In the genomic region with DNA sequence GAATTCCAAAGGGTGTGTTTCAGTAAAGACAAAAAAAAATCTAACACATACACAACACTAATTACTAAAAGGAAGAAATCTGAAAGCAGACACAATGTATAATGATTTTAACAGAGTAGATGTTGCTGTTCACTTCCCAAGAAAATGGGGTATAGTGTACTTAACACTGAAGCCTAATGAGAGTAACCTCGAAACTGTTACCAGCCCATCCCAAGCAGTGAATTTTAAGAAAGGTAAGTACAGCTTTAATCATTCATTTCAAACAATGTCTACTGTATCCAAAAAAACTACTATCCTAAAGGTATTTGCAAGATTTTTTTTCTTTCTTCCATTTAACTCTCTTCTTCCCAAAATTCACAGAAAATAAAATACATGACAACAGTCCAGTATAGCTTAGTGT, we compare ENCODE assay signal across 17 cellular contexts. TPM values are rescaled to one million over a fixed set of nuclear protein-coding genes. Genes with fewer than 3 reads are reported as not detected.
DNase-seq lines count a peak whose midpoint lies in the region; ATAC-seq, FAIRE-seq and TF ChIP-seq lines count a peak whose summit lies in the region.
"Had no signal": no experiment of that assay in that cellular context is flagged by ENCODE, and none has a peak within 500 bp of the region (broad histone marks: within the 10 kb centered on the region; RNA-seq: fewer than 3 reads in every experiment).

No MANE protein-coding gene starts in this region.

- H3K4me1 Mint-ChIP-seq in activated T-cell treated with anti-CD3 and anti-CD28 coated beads, Interleukin-2, amount 50 U/mL, for 72 hours (ENCODE audit: low read depth) = peaks cover 79% of the 10 kb centered on the region

- peaks cover 100% of the 10 kb centered on the region for H3K79me2 ChIP-seq in OCI-LY7 (ENCODE audit: insufficient read depth, low read depth, low read length)
- H3K79me2 ChIP-seq in GM12878 (ENCODE audit: control insufficient read depth, insufficient read depth, low read length) = peaks cover 98% of the 10 kb centered on the region
- H3K79me2 ChIP-seq in smooth muscle cell (ENCODE audit: low read depth) = peaks cover 91% of the 10 kb centered on the region

- CTCF ChIA-PET in OCI-LY7 (lab: Charles Lee; ENCODE audit: unreplicated experiment) = interaction anchor here (0.6 to 1.8 kb wide), 5 partner anchors 45 to 108 kb away, joined by 3 to 7 read pairs (median 5); partner anchors contain the start of gene SLC25A19
- CTCF ChIA-PET in GM12878 (lab: Yijun Ruan, JAX) = interaction anchor here (0.6 to 7.3 kb wide), 17 partner anchors 8 to 247 kb away, joined by 3 to 69 read pairs (median 4); partner anchors contain the start of genes GRB2 and SLC25A19

- TF ChIP-seq POLR2A in GM12878 (IDR thresholded peaks at IDR 0.05; ENCODE audit: low read depth, low read length) = no peak

- POLR2A ChIA-PET in OCI-LY7 (lab: Charles Lee) (interaction anchor here (0.6 to 6.1 kb wide), 26 partner anchors 8 to 871 kb away, joined by 3 to 55 read pairs (median 6); partner anchors contain the start of genes GRB2 and SLC25A19), GM12878 (lab: Charles Lee) (interaction anchor here (0.6 to 5.4 kb wide), 21 partner anchors 9 to 108 kb away, joined by 3 to 44 read pairs (median 5); partner anchors contain the start of genes GRB2 and SLC25A19)

- TF ChIP-seq EP300 in GM12878 (IDR thresholded peaks at IDR 0.05; ENCODE audit: borderline replicate concordance in 1 of 2, control insufficient read depth in 1 of 2, low read depth in 2 of 2, low read length in 2 of 2) = no peak

- WGBS in GM12878 (ENCODE audit: insufficient coverage, insufficient replicate concordance, low lambda C conversion rate, missing lambda C conversion rate) = 0% methylated on average over 1 of the region's 1 CpG
- WGBS in smooth muscle cell (ENCODE audit: low lambda C conversion rate) = 94% methylated on average over 1 of the region's 1 CpG

- H3K27ac ChIP-seq in OCI-LY7 (ENCODE audit: low read depth, low read length, poor library complexity, severe bottlenecking) = peak overlapping the region; percentile 56
- H3K27ac ChIP-seq in GM12878 (ENCODE audit: control insufficient read depth, insufficient read depth) = no peak overlapping the region
- peak overlapping the region; percentile 17 for H3K27ac ChIP-seq in smooth muscle cell (ENCODE audit: low read depth)
- H3K27ac ChIP-seq: testis, WERI-Rb-1 had no signal

- H3K4me3 ChIP-seq in OCI-LY7 (ENCODE audit: low read depth, low read length, poor library complexity, severe bottlenecking) (peak overlapping the region; percentile 69), GM12878 (peak overlapping the region; percentile 77; the same call in 1 of the 2 replicates), smooth muscle cell (no peak overlapping the region)
- H3K4me3 ChIP-seq: testis had no signal

- H3K4me2 ChIP-seq in OCI-LY7 (ENCODE audit: low read length) = peak overlapping the region; percentile 89
- H3K4me2 ChIP-seq in GM12878 (ENCODE audit: control insufficient read depth, insufficient read depth) = peak overlapping the region; percentile 98
- H3K4me2 ChIP-seq in smooth muscle cell = no peak overlapping the region

- peaks cover 10% of the 10 kb centered on the region for H3F3A ChIP-seq in smooth muscle cell (ENCODE audit: low read depth)

- H3K4me1 ChIP-seq in OCI-LY7 (ENCODE audit: insufficient read depth, low read length, poor library complexity, severe bottlenecking) (peaks cover 68% of the 10 kb centered on the region), GM12878 (ENCODE audit: control insufficient read depth, insufficient read depth, low read length) (peaks cover 29% of the 10 kb centered on the region), smooth muscle cell (ENCODE audit: low read depth) (peaks cover 22% of the 10 kb centered on the region)

- H3K27me3 ChIP-seq in GM12878 (replicated peaks in 1 of 2; ENCODE audit: control insufficient read depth in 2 of 2, insufficient read depth in 2 of 2, low read length in 1 of 2) (no peaks in the 10 kb centered on the region), smooth muscle cell (ENCODE audit: low read depth) (no peaks in the 10 kb centered on the region)
- H3K27me3 ChIP-seq: testis had no signal

- H3K36me3 ChIP-seq in OCI-LY7 (ENCODE audit: insufficient read depth, low read length) = peaks cover 72% of the 10 kb centered on the region
- H3K36me3 ChIP-seq in GM12878 (ENCODE audit: control insufficient read depth in 2 of 2, insufficient read depth in 2 of 2, low read length in 1 of 2) = peaks cover 3 to 8% of the 10 kb centered on the region in 2 experiments; a peak in 3 of 4 replicates
- H3K36me3 ChIP-seq in smooth muscle cell (ENCODE audit: low read depth) = no peaks in the 10 kb centered on the region

- BruUV-seq in OCI-LY7 (replicated peaks; lab: Mats Ljungman, UMichigan) (no TSS peak), GM12878 (replicated peaks; lab: Mats Ljungman, UMichigan) (no TSS peak)

- RAD21 ChIA-PET in GM12878 (lab: Charles Lee; ENCODE audit: unreplicated experiment) = interaction anchor here (0.7 to 3.3 kb wide), 18 partner anchors 8 to 205 kb away, joined by 3 to 22 read pairs (median 7); partner anchors contain the start of genes GRB2, MIF4GD and SLC25A19

- H2AFZ ChIP-seq in OCI-LY7 (ENCODE audit: low read length) (no peak overlapping the region), GM12878 (ENCODE audit: control insufficient read depth, low read depth, low read length) (no peak overlapping the region), smooth muscle cell (ENCODE audit: low read depth) (no peak overlapping the region)

- no peak for ATAC-seq in activated T-cell treated with anti-CD3 and anti-CD28 coated beads, Interleukin-2, amount 50 U/mL, for 72 hours (replicated peaks in 1 of 2)
- no peak for ATAC-seq in GM12878
- ATAC-seq in HG03520 (IDR thresholded peaks at IDR 0.05; ENCODE audit: unreplicated experiment) = no peak
- ATAC-seq: esophagus mucosa had no signal

- peaks cover 7% of the 10 kb centered on the region; the same call in 1 of the 2 replicates for H3K9me3 ChIP-seq in OCI-LY7 (ENCODE audit: low read length)
- no peaks in the 10 kb centered on the region for H3K9me3 ChIP-seq in GM12878 (replicated peaks; ENCODE audit: control insufficient read depth, insufficient read depth, low read length)
- H3K9me3 ChIP-seq in smooth muscle cell (replicated peaks; ENCODE audit: low read depth) = no peaks in the 10 kb centered on the region
- H3K9me3 ChIP-seq: testis had no signal

- H3K27ac Mint-ChIP-seq in activated T-cell treated with anti-CD3 and anti-CD28 coated beads, Interleukin-2, amount 50 U/mL, for 72 hours = peak overlapping the region; percentile 76

- SMC1A ChIA-PET in GM12878 (lab: Charles Lee; ENCODE audit: uncharacterized antibody, unreplicated experiment) = interaction anchor here (0.7 to 9.6 kb wide), 23 partner anchors 9 to 137 kb away, joined by 3 to 115 read pairs (median 4); partner anchors contain the start of genes GGA3, GRB2, MRPS7 and SLC25A19

- peaks cover 59% of the 10 kb centered on the region for H4K20me1 ChIP-seq in OCI-LY7 (ENCODE audit: insufficient read depth, low read length)
- peaks cover 27% of the 10 kb centered on the region for H4K20me1 ChIP-seq in GM12878 (ENCODE audit: control insufficient read depth, insufficient read depth)
- peaks cover 43% of the 10 kb centered on the region for H4K20me1 ChIP-seq in smooth muscle cell (ENCODE audit: low read depth)

- H3K36me3 Mint-ChIP-seq in activated T-cell treated with anti-CD3 and anti-CD28 coated beads, Interleukin-2, amount 50 U/mL, for 72 hours (ENCODE audit: insufficient read depth in 2 of 2) = peaks cover 1 to 12% of the 10 kb centered on the region in 2 donors

- no peak for TF ChIP-seq RAD21 in GM12878 (IDR thresholded peaks at IDR 0.05; ENCODE audit: insufficient read depth, low read depth, low read length)

- TF ChIP-seq CTCF in OCI-LY7 (conservative IDR thresholded peaks at IDR 0.05; ENCODE audit: low read length) (no peak), GM12878 (IDR thresholded peaks at IDR 0.05 in 2 of 3, conservative IDR thresholded peaks at IDR 0.05 in 1 of 3; ENCODE audit: control insufficient read depth in 2 of 3, extremely low read depth in 1 of 3, insufficient read depth in 1 of 3, low read depth in 3 of 3, low read length in 3 of 3) (no peak), smooth muscle cell (IDR thresholded peaks at IDR 0.05; ENCODE audit: borderline replicate concordance, insufficient read depth, poor library complexity, severe bottlenecking) (no peak)

- no peaks in the 10 kb centered on the region for H3K9me3 Mint-ChIP-seq in activated T-cell treated with anti-CD3 and anti-CD28 coated beads, Interleukin-2, amount 50 U/mL, for 72 hours

- intact Hi-C loops in OCI-LY7 (cut with micrococcal nuclease; ENCODE audit: unreplicated experiment) (no loop called here), GM12878 (cut with micrococcal nuclease; ENCODE audit: unreplicated experiment) (no loop called here)

- H3K9ac ChIP-seq in GM12878 (ENCODE audit: control insufficient read depth, insufficient read depth, low read length) (no peak overlapping the region), smooth muscle cell (ENCODE audit: low read depth) (no peak overlapping the region)

- in situ Hi-C loops in GM12878 (cut with MboI) = no loop called here

- H3K4me3 Mint-ChIP-seq in activated T-cell treated with anti-CD3 and anti-CD28 coated beads, Interleukin-2, amount 50 U/mL, for 72 hours = peak overlapping the region in 1 of 2 donors; percentile 49

- no peaks in the 10 kb centered on the region for H3K9me2 ChIP-seq in OCI-LY7 (ENCODE audit: insufficient read depth, low read length)

- no peak for DNase-seq in activated T-cell treated with anti-CD3 and anti-CD28 coated beads, Interleukin-2, amount 50 U/mL, for 72 hours
- DNase-seq in activated T-cell treated with anti-CD3 and anti-CD28 coated beads for 4 hours (no peak), OCI-LY7 (ENCODE audit: low spot score) (no peak), GM12878 (ENCODE audit: low read depth, low spot score) (no peak), smooth muscle cell (lab: John Stamatoyannopoulos, UW; ENCODE audit: unreplicated experiment) (no peak), NCI-H2107 (lab: John Stamatoyannopoulos, UW) (no peak)
- no peak for DNase-seq in effector CD4-positive, alpha-beta T cell
- DNase-seq: ACHN, anterior cingulate cortex, cortex of kidney, DMS 273 treated with DMSO at 0.1 percent for 48 hours, NCI-H187, NCI-H524, testis, WERI-Rb-1 had no signal

- no peak for FAIRE-seq in GM12878 (lab: Jason Lieb, UNC)

- no peaks in the 10 kb centered on the region for H3K27me3 Mint-ChIP-seq in activated T-cell treated with anti-CD3 and anti-CD28 coated beads, Interleukin-2, amount 50 U/mL, for 72 hours (ENCODE audit: low read depth)

RNA-seq across cellular contexts. Expression of gene GRB2, which starts 8.3 kb away (rescaled TPM):
- 100 to 1,000 TPM; 209 to 218 TPM for total RNA-seq in activated T-cell treated with anti-CD3 and anti-CD28 coated beads, Interleukin-2, amount 50 U/mL, for 72 hours
- total RNA-seq in OCI-LY7 (2014; rRNA removed; shearing (Covaris generic)) = 240 and 244 TPM in 2 replicates
- total RNA-seq in OCI-LY7 (2022) (294 and 308 TPM in 2 replicates), GM12878 (2014; rRNA removed) (161 and 168 TPM in 2 replicates), GM12878 (2014; rRNA removed; fragmentation: Illumina TruSeq; extraction: Trizol) (113 and 118 TPM in 2 replicates), GM12878 (2021) (207 and 214 TPM in 2 replicates), smooth muscle cell (62.4 and 76.5 TPM in 2 replicates)
- total RNA-seq in GM12878 (2013; cell fraction: nucleolus; rRNA removed) = 189 and 244 TPM in 2 replicates
- 75.8 TPM for polyA plus RNA-seq in GM12878 (2011; ENCODE audit: low read depth)
- polyA plus RNA-seq in GM12878 (2011; rRNA removed) (133 and 196 TPM in 2 replicates), GM12878 (2014; fragmentation: Illumina TruSeq; extraction: Trizol) (141 and 201 TPM in 2 replicates), GM12878 (2014; fragmentation: Nextera tagmentation; extraction: Ambion mirVana) (100 to 1,000 TPM; 113 to 152 TPM), GM12878 (2014; rRNA removed) (164 and 180 TPM in 2 replicates), GM12878 (2016; fragmentation: Nextera tagmentation; extraction: Ambion mirVana) (100 to 1,000 TPM; 263 to 268 TPM), smooth muscle cell (80.1 and 83.2 TPM in 2 replicates)
- 121 and 130 TPM in 2 replicates for polyA plus RNA-seq in GM12878 (2011; cell fraction: cytosol; rRNA removed)
- polyA plus RNA-seq in GM12878 (2011; cell fraction: nucleus; rRNA removed) = 40.5 and 43.7 TPM in 2 replicates
- polyA plus RNA-seq in GM12878 (2012) = 118 and 123 TPM in 2 replicates
- 52.6 and 94.4 TPM in 2 replicates for polyA minus RNA-seq in GM12878 (2011; rRNA and poly(A)+ RNA removed)
- 19.2 and 20.6 TPM in 2 replicates for polyA minus RNA-seq in GM12878 (2011; cell fraction: cytosol; rRNA and poly(A)+ RNA removed)
- 31.8 and 65.3 TPM in 2 replicates for polyA minus RNA-seq in GM12878 (2011; cell fraction: nucleus; rRNA and poly(A)+ RNA removed)

RNA-seq across cellular contexts. Expression of gene TMEM94, which starts 59.2 kb away (rescaled TPM):
- 10 to 100 TPM; 70.7 to 76.4 TPM for total RNA-seq in activated T-cell treated with anti-CD3 and anti-CD28 coated beads, Interleukin-2, amount 50 U/mL, for 72 hours
- 36.9 and 60.6 TPM in 2 replicates for total RNA-seq in OCI-LY7 (2014; rRNA removed; shearing (Covaris generic))
- total RNA-seq in OCI-LY7 (2022) (109 and 121 TPM in 2 replicates), GM12878 (2014; rRNA removed) (23.9 and 31.4 TPM in 2 replicates), GM12878 (2014; rRNA removed; fragmentation: Illumina TruSeq; extraction: Trizol) (15.4 and 15.8 TPM in 2 replicates), GM12878 (2021) (59.0 and 70.7 TPM in 2 replicates), smooth muscle cell (18.4 and 35.9 TPM in 2 replicates)
- 124 and 144 TPM in 2 replicates for total RNA-seq in GM12878 (2013; cell fraction: nucleolus; rRNA removed)
- polyA plus RNA-seq in GM12878 (2011; ENCODE audit: low read depth) = 23.7 TPM
- polyA plus RNA-seq in GM12878 (2011; rRNA removed) (9.8 and 21.9 TPM in 2 replicates), GM12878 (2014; fragmentation: Illumina TruSeq; extraction: Trizol) (11.9 and 46.5 TPM in 2 replicates), GM12878 (2014; fragmentation: Nextera tagmentation; extraction: Ambion mirVana) (1 to 10 TPM in 1 of 2 experiments, under 1 TPM in 1; 0.31 to 2.3 TPM), GM12878 (2014; rRNA removed) (41.7 and 50.5 TPM in 2 replicates), GM12878 (2016; fragmentation: Nextera tagmentation; extraction: Ambion mirVana) (10 to 100 TPM; 21.2 to 26.9 TPM), smooth muscle cell (25.9 and 26.3 TPM in 2 replicates)
- polyA plus RNA-seq in GM12878 (2011; cell fraction: cytosol; rRNA removed) = 23.8 and 24.1 TPM in 2 replicates
- polyA plus RNA-seq in GM12878 (2011; cell fraction: nucleus; rRNA removed) = 363 and 387 TPM in 2 replicates
- 63.2 and 64.4 TPM in 2 replicates for polyA plus RNA-seq in GM12878 (2012)
- polyA minus RNA-seq in GM12878 (2011; rRNA and poly(A)+ RNA removed) = 21.6 and 44.4 TPM in 2 replicates
- polyA minus RNA-seq in GM12878 (2011; cell fraction: cytosol; rRNA and poly(A)+ RNA removed) = 19.4 and 25.9 TPM in 2 replicates
- polyA minus RNA-seq in GM12878 (2011; cell fraction: nucleus; rRNA and poly(A)+ RNA removed) = 49.2 and 74.5 TPM in 2 replicates
